ENCODE assay signal across 11 cellular contexts in the genomic region with DNA sequence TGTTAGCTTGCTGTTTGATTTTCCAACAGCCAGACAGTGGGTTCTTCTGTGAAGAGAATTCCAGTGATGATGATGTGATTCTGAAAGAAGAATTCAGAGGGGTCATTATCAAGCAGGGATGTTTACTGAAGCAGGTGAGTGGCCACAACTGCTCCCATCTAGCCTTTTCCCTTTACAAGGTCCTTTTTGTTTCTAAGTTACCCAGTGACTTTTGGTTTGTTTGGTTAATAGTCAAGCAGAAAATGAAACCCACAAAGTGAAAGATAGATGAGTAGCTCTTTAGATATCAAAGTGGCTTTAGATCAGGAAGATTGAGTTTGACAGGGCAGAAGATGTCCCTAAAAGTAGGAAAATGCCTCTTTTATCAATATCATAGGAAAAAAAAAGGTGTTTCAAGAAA.
DNase-seq lines count a peak whose midpoint lies in the region; ATAC-seq and TF ChIP-seq lines count a peak whose summit lies in the region.
"Had no signal": no experiment of that assay in that cellular context is flagged by ENCODE, and none has a peak within 500 bp of the region (broad histone marks: within the 10 kb centered on the region; RNA-seq: fewer than 3 reads in every experiment).

No MANE protein-coding gene starts in this region.

- H3K9me2 ChIP-seq in OCI-LY1 (ENCODE audit: low read depth, low read length), result no peaks in the 10 kb centered on the region

- ATAC-seq in GM18861 (IDR thresholded peaks at IDR 0.05; ENCODE audit: unreplicated experiment) (peak; percentile 29), GM21723 (IDR thresholded peaks at IDR 0.05; ENCODE audit: unreplicated experiment) (peak; percentile 41), GM19455 (IDR thresholded peaks at IDR 0.05; ENCODE audit: unreplicated experiment) (no peak)
- ATAC-seq: gastrocnemius medialis had no signal

- H3K9ac ChIP-seq in OCI-LY1 (ENCODE audit: low read length), result peak overlapping the region; percentile 1; the same call in 1 of the 2 replicates

- peak overlapping the region; percentile 41 for H3K4me2 ChIP-seq in OCI-LY1 (ENCODE audit: low read length)

- no peak for DNase-seq in ACHN
- DNase-seq in stimulated activated CD8-positive, alpha-beta memory T cell treated with anti-CD3 and anti-CD28 coated beads, Interleukin-4, amount 100 ng/mL, for 48 hours, result no peak
- DNase-seq: gastrocnemius medialis, NCI-H2081 treated with DMSO at 0.1 percent for 48 hours, Peyer's patch had no signal

- in situ Hi-C loops in ACHN (cut with HindIII; ENCODE audit: low pct_ligation_motif_present, low pct_unique_long_range_greater_than_20kb, low sequenced_read_pairs), result no loop called here

- no peak for TF ChIP-seq CTCF in OCI-LY1 (IDR thresholded peaks at IDR 0.05; ENCODE audit: low read length)

- no peak overlapping the region for H2AFZ ChIP-seq in OCI-LY1 (ENCODE audit: low read length)

- peaks cover 47% of the 10 kb centered on the region for H3K4me1 ChIP-seq in OCI-LY1 (ENCODE audit: insufficient read depth, low read length, severe bottlenecking)
- H3K4me1 ChIP-seq: gastrocnemius medialis had no signal

- H3K9me3 ChIP-seq in OCI-LY1 (ENCODE audit: low read length), result no peaks in the 10 kb centered on the region
- H3K9me3 ChIP-seq: gastrocnemius medialis, Peyer's patch had no signal

- H3K79me2 ChIP-seq in OCI-LY1 (ENCODE audit: insufficient read depth, low read length), result no peaks in the 10 kb centered on the region

- no peaks in the 10 kb centered on the region for H3K27me3 ChIP-seq in OCI-LY1 (ENCODE audit: insufficient read depth, low read length)
- H3K27me3 ChIP-seq: gastrocnemius medialis, Peyer's patch had no signal

- H4K20me1 ChIP-seq in OCI-LY1 (ENCODE audit: insufficient read depth, low read length), result no peaks in the 10 kb centered on the region

- H3F3A ChIP-seq in OCI-LY1 (ENCODE audit: insufficient read depth, low read length), result 0 out of 2 replicates have a peak, but pooled peaks cover 3% of the 10 kb centered on the region

- peaks cover 18% of the 10 kb centered on the region for H3K36me3 ChIP-seq in OCI-LY1 (ENCODE audit: insufficient read depth, low read length)
- H3K36me3 ChIP-seq: gastrocnemius medialis, Peyer's patch had no signal

- no peak overlapping the region for H3K4me3 ChIP-seq in OCI-LY1 (ENCODE audit: low read depth, low read length, poor library complexity, severe bottlenecking)
- no peak overlapping the region for H3K4me3 ChIP-seq in skin epidermis
- H3K4me3 ChIP-seq: gastrocnemius medialis, lung, Peyer's patch had no signal

- H3K27ac ChIP-seq in OCI-LY1 (ENCODE audit: low read depth, low read length, poor library complexity, severe bottlenecking) (peak overlapping the region; percentile 84), skin epidermis (peak overlapping the region in 13 of 21 experiments; percentile 3 to 77 (median 52))
- H3K27ac ChIP-seq: gastrocnemius medialis had no signal
